10 cellular contexts compared by ENCODE assay signal in the genomic region with DNA sequence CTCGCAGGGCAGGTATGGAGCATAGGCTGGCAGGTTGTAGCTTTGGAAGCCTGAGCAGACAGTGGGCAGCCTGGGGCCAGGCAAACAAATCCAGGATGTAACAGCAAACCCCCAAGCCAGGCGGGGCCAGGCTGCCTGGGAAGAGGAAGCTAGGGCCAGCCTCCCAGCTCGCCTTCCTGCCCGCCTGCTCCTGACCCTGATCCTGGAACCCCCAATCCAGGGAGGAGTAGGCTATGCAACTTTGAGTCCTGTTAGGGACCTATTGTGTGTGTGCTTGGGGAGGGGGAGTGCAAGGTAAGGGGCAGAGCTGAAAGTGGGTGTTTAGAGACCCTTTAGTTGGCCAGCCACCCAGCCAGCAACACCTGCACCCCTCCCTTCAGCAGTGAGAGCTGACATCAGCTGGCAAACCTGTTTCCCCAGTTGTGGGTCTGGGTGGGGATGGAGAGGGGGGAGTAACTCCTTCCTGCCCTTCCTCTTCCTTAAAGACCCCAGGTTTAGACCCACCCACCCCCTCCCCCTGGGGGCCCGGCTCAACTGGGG. TPM values are rescaled to one million over a fixed set of nuclear protein-coding genes. Genes with fewer than 3 reads are reported as not detected.
DNase-seq lines count a peak whose midpoint lies in the region; ATAC-seq and TF ChIP-seq lines count a peak whose summit lies in the region.
"Had no signal": no experiment of that assay in that cellular context is flagged by ENCODE, and none has a peak within 500 bp of the region (broad histone marks: within the 10 kb centered on the region; RNA-seq: fewer than 3 reads in every experiment).

No MANE protein-coding gene starts in this region.

- DNase-seq in CD1c-positive myeloid dendritic cell (ENCODE audit: extremely low spot score) = peak; percentile 48
- no peak for DNase-seq in Karpas-422
- DNase-seq in endodermal cell = peak; percentile 83
- no peak for DNase-seq in GF-D8 (lab: John Stamatoyannopoulos, UW)
- DNase-seq in naive thymus-derived CD8-positive, alpha-beta T cell = no peak
- DNase-seq in stimulated activated CD4-positive, alpha-beta T cell treated with anti-CD3 and anti-CD28 coated beads, Interleukin-4, amount 100 ng/mL, for 24 hours = no peak
- DNase-seq: activated gamma-delta T cell treated with Interleukin-2 at 50 U/mL for 16 hours; NK-92 treated with Interleukin-12 subunit alpha and Interleukin-12 subunit beta, amount 100 ng/mL, for 24 hours had no signal

- H3K27me3 Mint-ChIP-seq in endodermal cell (ENCODE audit: insufficient read depth) = peaks cover 3% of the 10 kb centered on the region
- no peaks in the 10 kb centered on the region for H3K27me3 Mint-ChIP-seq in naive thymus-derived CD8-positive, alpha-beta T cell

- 75 to 85% methylated on average over 3 to 5 of the region's 5 CpGs for WGBS in endodermal cell (ENCODE audit: insufficient coverage in 1 of 2, insufficient read length in 1 of 2), 2 experiments

- no peak overlapping the region for H2AFZ ChIP-seq in Karpas-422 (ENCODE audit: low read length)

- H3K27ac Mint-ChIP-seq in endodermal cell = no peak overlapping the region
- H3K27ac Mint-ChIP-seq in naive thymus-derived CD8-positive, alpha-beta T cell = peak overlapping the region in 4 of 10 donors; percentile 37 to 78 (median 68)

- no peaks in the 10 kb centered on the region for H3K9me2 ChIP-seq in Karpas-422 (replicated peaks; ENCODE audit: insufficient read depth, low read length)

- H3K4me1 ChIP-seq in Karpas-422 (ENCODE audit: low read length) (peaks cover 80% of the 10 kb centered on the region), endodermal cell (ENCODE audit: control insufficient read depth, insufficient read depth, low read length) (peaks cover 12% of the 10 kb centered on the region), mucosa of stomach (ENCODE audit: control insufficient read depth, insufficient read depth, low read length) (peaks cover 72% of the 10 kb centered on the region)

- peaks cover 81% of the 10 kb centered on the region for H3K79me2 ChIP-seq in Karpas-422 (ENCODE audit: low read length)

- H3K36me3 ChIP-seq in Karpas-422 (ENCODE audit: insufficient read depth, low read length) = no peaks in the 10 kb centered on the region
- no peaks in the 10 kb centered on the region for H3K36me3 ChIP-seq in endodermal cell (ENCODE audit: control insufficient read depth, insufficient read depth, low read length)
- H3K36me3 ChIP-seq in mucosa of stomach (ENCODE audit: control insufficient read depth, insufficient read depth, low read length) = no peaks in the 10 kb centered on the region

- no peak for ATAC-seq in naive thymus-derived CD8-positive, alpha-beta T cell
- no peak for ATAC-seq in GM21390 (IDR thresholded peaks at IDR 0.05; ENCODE audit: unreplicated experiment)

- POLR2A ChIA-PET in naive thymus-derived CD8-positive, alpha-beta T cell (lab: Charles Lee) = interaction anchor here (0.8 to 3.0 kb wide), 2 partner anchors 15 to 27 kb away, joined by 3 to 9 read pairs; no protein-coding TSS in a partner anchor

- H3K27ac ChIP-seq in Karpas-422 (ENCODE audit: low read length) = peak overlapping the region; percentile 86
- no peak overlapping the region for H3K27ac ChIP-seq in endodermal cell (ENCODE audit: low read depth, low read length)

- peaks cover 27% of the 10 kb centered on the region for H3K4me1 Mint-ChIP-seq in endodermal cell
- peaks cover 40 to 83% (median 72%) of the 10 kb centered on the region in 4 donors for H3K4me1 Mint-ChIP-seq in naive thymus-derived CD8-positive, alpha-beta T cell

- no peaks in the 10 kb centered on the region for H3K9me3 Mint-ChIP-seq in endodermal cell
- no peaks in the 10 kb centered on the region for H3K9me3 Mint-ChIP-seq in naive thymus-derived CD8-positive, alpha-beta T cell

- H3K4me3 ChIP-seq in Karpas-422 (ENCODE audit: low read length) (peak overlapping the region; percentile 87; the same call in 1 of the 2 replicates), endodermal cell (ENCODE audit: low read length) (no peak overlapping the region), mucosa of stomach (ENCODE audit: low read length) (peak overlapping the region; percentile 73)

- H3K4me3 Mint-ChIP-seq in endodermal cell = no peak overlapping the region
- H3K4me3 Mint-ChIP-seq in naive thymus-derived CD8-positive, alpha-beta T cell = peak overlapping the region in 5 of 10 donors; percentile 28 to 82 (median 69)

- peak overlapping the region; percentile 69 for H3K9ac ChIP-seq in Karpas-422 (ENCODE audit: low read length)
- H3K9ac ChIP-seq in endodermal cell (ENCODE audit: extremely low read depth, low read length, poor library complexity, severe bottlenecking) = no peak overlapping the region
- H3K9ac ChIP-seq in mucosa of stomach (ENCODE audit: low read length) = peak overlapping the region; percentile 89

- peaks cover 2% of the 10 kb centered on the region for H3K36me3 Mint-ChIP-seq in endodermal cell (ENCODE audit: low read depth)
- H3K36me3 Mint-ChIP-seq in naive thymus-derived CD8-positive, alpha-beta T cell = no peaks in the 10 kb centered on the region

- peak overlapping the region; percentile 99 for H3K4me2 ChIP-seq in Karpas-422 (ENCODE audit: low read depth, low read length, poor library complexity, severe bottlenecking)

- H4K20me1 ChIP-seq in Karpas-422 (ENCODE audit: insufficient read depth, low read depth, low read length) = peaks cover 8% of the 10 kb centered on the region; the same call in 1 of the 2 replicates

- H3K27me3 ChIP-seq in Karpas-422 (ENCODE audit: low read length) (no peaks in the 10 kb centered on the region), endodermal cell (ENCODE audit: control insufficient read depth, insufficient read depth, low read length, poor library complexity, severe bottlenecking) (no peaks in the 10 kb centered on the region), mucosa of stomach (ENCODE audit: control insufficient read depth, insufficient read depth, low read length) (no peaks in the 10 kb centered on the region)

- H3K9me3 ChIP-seq in Karpas-422 (ENCODE audit: low read length) = no peaks in the 10 kb centered on the region
- H3K9me3 ChIP-seq in endodermal cell (ENCODE audit: control insufficient read depth, low read length) = no peaks in the 10 kb centered on the region
- H3K9me3 ChIP-seq in mucosa of stomach (ENCODE audit: control insufficient read depth, low read length) = no peaks in the 10 kb centered on the region

- no peak for TF ChIP-seq CTCF in endodermal cell (conservative IDR thresholded peaks at IDR 0.05)

RNA-seq across cellular contexts. Expression of gene NBEAL2, which starts 2.5 kb away (rescaled TPM):
- 60.5 and 133 TPM in 2 replicates for total RNA-seq in Karpas-422 (2014; rRNA removed; shearing (Covaris generic); ENCODE audit: low replicate concordance)
- total RNA-seq in endodermal cell = 10 to 100 TPM; 59.2 to 64.0 TPM
- polyA plus RNA-seq in endodermal cell (2013, experiment 1 of 2) = 22.9 TPM
- polyA plus RNA-seq in endodermal cell (2013, experiment 2 of 2) = 17.8 TPM
- 10 to 100 TPM; 40.7 to 46.0 TPM for total RNA-seq in naive thymus-derived CD8-positive, alpha-beta T cell
- polyA plus RNA-seq in naive thymus-derived CD8-positive, alpha-beta T cell = 1 to 10 TPM in 2 of 3 donors, under 1 TPM in 1; 0.89 to 2.8 (median 1.9) TPM

RNA-seq across cellular contexts. Expression of gene CCDC12, which starts 5.5 kb away (rescaled TPM):
- 40.2 and 83.5 TPM in 2 replicates for total RNA-seq in Karpas-422 (2014; rRNA removed; shearing (Covaris generic); ENCODE audit: low replicate concordance)
- total RNA-seq in endodermal cell = 10 to 100 TPM; 46.7 to 47.8 TPM
- polyA plus RNA-seq in endodermal cell (2013, experiment 1 of 2) = 44.4 TPM
- 41.1 TPM for polyA plus RNA-seq in endodermal cell (2013, experiment 2 of 2)
- 10 to 100 TPM; 58.8 to 59.5 TPM for total RNA-seq in naive thymus-derived CD8-positive, alpha-beta T cell
- polyA plus RNA-seq in naive thymus-derived CD8-positive, alpha-beta T cell = 100 to 1,000 TPM in 2 of 3 donors, 10 to 100 TPM in 1; 81.9 to 106 (median 106) TPM

Comparison
In these comparisons a context has a peak if more than half of its experiments do, and no peak if none do; other contexts are left out.
1. DNase-seq: peak in CD1c-positive myeloid dendritic cell (single experiment) and endodermal cell (single experiment); none in Karpas-422 (single experiment), GF-D8 (single experiment), naive thymus-derived CD8-positive, alpha-beta T cell (0 of 10) and stimulated activated CD4-positive, alpha-beta T cell treated with anti-CD3 and anti-CD28 coated beads, Interleukin-4, amount 100 ng/mL, for 24 hours (single experiment).